In genomic region chr15:26210980-26211379, GRCh38 we compare ENCODE assay signal across 29 cellular contexts.
A peak's percentile ranks its signal among the peaks of the same experiment; 100 is the strongest.
DNase-seq lines count a peak whose midpoint lies in the region; ATAC-seq and TF ChIP-seq lines count a peak whose summit lies in the region.
"Had no signal": no experiment of that assay in that cellular context is flagged by ENCODE, and none has a peak within 500 bp of the region (broad histone marks: within the 10 kb centered on the region; RNA-seq: fewer than 3 reads in every experiment).

No MANE protein-coding gene starts in this region.

- no peak overlapping the region for H3K4me3 ChIP-seq in right cardiac atrium (ENCODE audit: low read length)
- no peak overlapping the region for H3K4me3 ChIP-seq in heart left ventricle
- H3K4me3 ChIP-seq: A549; BLaER1; BLaER1 treated with 17β-estradiol and CSF1 and Interleukin-3, amounts not matched to agents 10 nM and 100 nM had no signal

- H3K27ac ChIP-seq in right cardiac atrium (ENCODE audit: low read length) (no peak overlapping the region), heart left ventricle (no peak overlapping the region)
- H3K27ac ChIP-seq: 22Rv1; A549; BLaER1; BLaER1 treated with 17β-estradiol and CSF1 and Interleukin-3, amounts not matched to agents 10 nM and 100 nM; C4-2B had no signal

- 50% methylated on average over 3 of the region's 3 CpGs for WGBS in right cardiac atrium
- 36 to 57% (median 49%) methylated on average over 3 of the region's 3 CpGs for WGBS in heart left ventricle, 4 donors

- H3K9me3 ChIP-seq in right cardiac atrium (ENCODE audit: control insufficient read depth, low read length) = no peaks in the 10 kb centered on the region
- no peaks in the 10 kb centered on the region for H3K9me3 ChIP-seq in heart left ventricle
- H3K9me3 ChIP-seq: A549; BE2C; BLaER1; BLaER1 treated with 17β-estradiol and CSF1 and Interleukin-3, amounts not matched to agents 10 nM and 100 nM; Caco-2 had no signal

- intact Hi-C loops in Right ventricle myocardium superior (cut with DNase I) = no loop called here
- intact Hi-C loops in right cardiac atrium (cut with DNase I) = no loop called here
- intact Hi-C loops in left ventricle myocardium superior (cut with micrococcal nuclease) = no loop called here
- intact Hi-C loops in heart left ventricle (cut with DNase I) = no loop called here

- H3K36me3 ChIP-seq in heart left ventricle = no peaks in the 10 kb centered on the region
- H3K36me3 ChIP-seq: BE2C; BLaER1; BLaER1 treated with 17β-estradiol and CSF1 and Interleukin-3, amounts not matched to agents 10 nM and 100 nM had no signal

- no peak for TF ChIP-seq POLR2A in heart left ventricle (IDR thresholded peaks at IDR 0.05)

- no peak for DNase-seq in Right ventricle myocardium superior
- no peak for DNase-seq in right cardiac atrium
- no peak for DNase-seq in left ventricle myocardium superior
- DNase-seq in heart left ventricle = no peak
- DNase-seq: 8988T; ACHN; AML-193; BE2C; C1 segment of cervical spinal cord; Caco-2; Calu3; CD4-positive, alpha-beta memory T cell; CD4-positive, alpha-beta T cell; CD4-positive, CD25-positive, alpha-beta regulatory T cell; CD8-positive, alpha-beta memory T cell; CD8-positive, alpha-beta T cell; COR-L47; DMS 273 treated with DMSO at 0.1 percent for 48 hours; DMS153; DMS53; DMS79; DMS79 treated with DMSO at 0.1 percent for 48 hours; DND-41; EL had no signal

- peak; percentile 56 for ATAC-seq in Right ventricle myocardium superior (ENCODE audit: poor library complexity)
- no peak for ATAC-seq in right cardiac atrium
- ATAC-seq in left ventricle myocardium superior = peak; percentile 60
- no peak for ATAC-seq in heart left ventricle
- ATAC-seq: A549; CD8-positive, alpha-beta T cell had no signal

- no peak for TF ChIP-seq CTCF in heart left ventricle (IDR thresholded peaks at IDR 0.05)

- H3K4me1 ChIP-seq in right cardiac atrium (ENCODE audit: control insufficient read depth, insufficient read depth, low read length) = no peaks in the 10 kb centered on the region
- H3K4me1 ChIP-seq in heart left ventricle = no peaks in the 10 kb centered on the region
- H3K4me1 ChIP-seq: A549; BE2C; BLaER1; BLaER1 treated with 17β-estradiol and CSF1 and Interleukin-3, amounts not matched to agents 10 nM and 100 nM; Caco-2 had no signal

- H3K27me3 ChIP-seq in right cardiac atrium (ENCODE audit: control insufficient read depth, insufficient read depth) (no peaks in the 10 kb centered on the region), heart left ventricle (no peaks in the 10 kb centered on the region)
- H3K27me3 ChIP-seq: BE2C; BLaER1; BLaER1 treated with 17β-estradiol and CSF1 and Interleukin-3, amounts not matched to agents 10 nM and 100 nM had no signal

Comparison
In these comparisons a context has a peak if more than half of its experiments do, and no peak if none do; other contexts are left out.
1. ATAC-seq: peak in Right ventricle myocardium superior (single experiment) and left ventricle myocardium superior (single experiment); none in right cardiac atrium (0 of 2) and heart left ventricle (0 of 4).